27 cellular contexts compared by ENCODE assay signal in the genomic region with DNA sequence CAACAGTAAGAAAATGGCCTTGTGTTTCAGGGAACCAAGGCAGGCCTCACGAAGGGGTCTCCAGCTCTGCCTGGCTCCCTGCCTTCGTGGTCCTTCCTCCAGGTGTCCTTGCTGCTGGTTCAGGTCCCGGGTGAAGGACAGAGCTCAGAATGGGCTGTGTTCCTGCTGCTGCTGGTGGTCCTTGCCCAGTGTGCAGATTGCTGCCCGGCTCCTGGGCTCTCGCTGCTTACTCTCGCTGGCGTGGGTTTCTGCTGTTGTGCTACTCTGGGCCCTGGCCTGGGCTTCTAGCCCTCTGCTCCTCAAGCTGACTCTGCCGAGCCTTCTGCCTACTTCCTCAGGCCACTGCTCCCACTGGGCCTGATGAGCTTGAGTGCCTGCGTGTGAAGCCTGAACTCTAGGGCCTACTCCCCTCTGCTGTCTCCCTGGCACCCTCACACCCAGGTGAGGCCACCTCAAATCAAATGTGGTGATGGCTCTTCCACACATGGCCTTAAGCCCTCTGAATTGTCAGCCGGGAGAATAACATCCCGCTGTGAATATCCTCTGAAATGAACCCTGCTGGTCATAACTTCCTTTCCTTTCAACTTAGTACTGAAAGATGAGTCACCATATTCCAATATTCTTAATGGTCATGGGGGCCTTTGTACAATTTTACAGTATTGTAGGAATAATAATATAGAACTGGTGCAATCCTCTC.
DNase-seq lines count a peak whose midpoint lies in the region; ATAC-seq and TF ChIP-seq lines count a peak whose summit lies in the region.
"Had no signal": no experiment of that assay in that cellular context is flagged by ENCODE, and none has a peak within 500 bp of the region (broad histone marks: within the 10 kb centered on the region; RNA-seq: fewer than 3 reads in every experiment).

No MANE protein-coding gene starts in this region.

- H3K79me2 ChIP-seq in mesendoderm (ENCODE audit: control insufficient read depth, insufficient read depth, low read length): no peaks in the 10 kb centered on the region

- TF ChIP-seq CTCF in ovary (IDR thresholded peaks at IDR 0.05): no peak

- no peaks in the 10 kb centered on the region for H3K4me1 ChIP-seq in mesendoderm (ENCODE audit: control insufficient read depth, low read depth, low read length)
- peaks cover 3% of the 10 kb centered on the region for H3K4me1 ChIP-seq in ovary (ENCODE audit: insufficient read depth)
- H3K4me1 ChIP-seq: A549, pancreas, transverse colon had no signal

- no peaks in the 10 kb centered on the region for H3K27me3 ChIP-seq in mesendoderm (ENCODE audit: insufficient read depth, low read length, poor library complexity)
- no peaks in the 10 kb centered on the region for H3K27me3 ChIP-seq in ovary
- H3K27me3 ChIP-seq: cardiac muscle cell, pancreas, spleen, transverse colon had no signal

- H3K36me3 ChIP-seq in mesendoderm (ENCODE audit: control insufficient read depth, insufficient read depth, low read length): no peaks in the 10 kb centered on the region
- no peaks in the 10 kb centered on the region for H3K36me3 ChIP-seq in ovary
- H3K36me3 ChIP-seq: cardiac muscle cell, left ventricle myocardium inferior, pancreas, transverse colon had no signal

- no peak overlapping the region for H3K18ac ChIP-seq in mesendoderm (ENCODE audit: low read length)

- H2AK5ac ChIP-seq in mesendoderm (ENCODE audit: low read length): no peak overlapping the region

- H3K4me2 ChIP-seq in mesendoderm (ENCODE audit: low read length): no peak overlapping the region
- H3K4me2 ChIP-seq: A549 had no signal

- intact Hi-C loops in ovary (cut with DNase I): no loop called here

- H3K9me3 ChIP-seq in ovary: no peaks in the 10 kb centered on the region
- H3K9me3 ChIP-seq: A549, left ventricle myocardium inferior, pancreas, spleen, transverse colon had no signal

- TF ChIP-seq EP300 in ovary (IDR thresholded peaks at IDR 0.05): no peak

- H3K4me3 ChIP-seq in mesendoderm (ENCODE audit: low read length) (no peak overlapping the region), ovary (no peak overlapping the region)
- H3K4me3 ChIP-seq: A549, cardiac muscle cell, left ventricle myocardium inferior, pancreas, spleen, transverse colon had no signal

- ATAC-seq in GM21447 (IDR thresholded peaks at IDR 0.05; ENCODE audit: unreplicated experiment): no peak
- ATAC-seq: A549; naive thymus-derived CD4-positive, alpha-beta T cell; pancreas; T-cell had no signal

- no peak for TF ChIP-seq POLR2A in ovary (IDR thresholded peaks at IDR 0.05)

- H3K9ac ChIP-seq in mesendoderm (ENCODE audit: low read length): no peak overlapping the region

- no peak overlapping the region for H3K27ac ChIP-seq in mesendoderm (ENCODE audit: low read depth, low read length)
- H3K27ac ChIP-seq in ovary: no peak overlapping the region
- H3K27ac ChIP-seq: A549, cardiac muscle cell, left ventricle myocardium inferior, pancreas, spleen, transverse colon had no signal

- no peak overlapping the region for H3K4ac ChIP-seq in mesendoderm (ENCODE audit: low read depth, low read length)

- DNase-seq in Daoy (ENCODE audit: low read depth) (peak; percentile 26), NCI-H146 (lab: John Stamatoyannopoulos, UW) (peak; percentile 72), dermis blood vessel endothelial cell (peak; percentile 85), mesendoderm (no peak), ovary (no peak), T-helper 9 cell (no peak), A172 (ENCODE audit: low spot score) (no peak)
- DNase-seq: activated CD4-positive, alpha-beta T cell treated with anti-CD3 and anti-CD28 coated beads, Interleukin-2, amount 50 U/mL, for 48 hours; activated CD4-positive, CD25-positive, alpha-beta regulatory T cell; activated naive CD4-positive, alpha-beta T cell treated with anti-CD3 and anti-CD28 coated beads, Interleukin-2, amount 10 ng/mL, durations not matched to agents 7 days and 5 days; amniotic stem cell; CD8-positive, alpha-beta memory T cell; cortex of kidney; left ventricle myocardium inferior; midbrain; naive thymus-derived CD4-positive, alpha-beta T cell; NCI-H1092; NCI-H1930; NCI-H748 treated with DMSO at 0.1 percent for 48 hours; pancreas; right cardiac atrium; spleen; T-cell; transverse colon had no signal

- no CpG with 5 or more reads among the region's 11 CpGs for WGBS in mesendoderm (ENCODE audit: extremely low coverage, insufficient coverage, low lambda C conversion rate)
- 86 to 88% (median 88%) methylated on average over 9 to 11 of the region's 11 CpGs for WGBS in ovary, 3 donors

- no peaks in the 10 kb centered on the region for H3K79me1 ChIP-seq in mesendoderm (ENCODE audit: low read length)

- H2BK15ac ChIP-seq in mesendoderm (replicated peaks; ENCODE audit: low read depth): no peak overlapping the region

- H3K56ac ChIP-seq in mesendoderm (ENCODE audit: low read length): peak overlapping the region; percentile 35

- no peak overlapping the region for H3K23ac ChIP-seq in mesendoderm (ENCODE audit: low read length)

- H2BK5ac ChIP-seq in mesendoderm (ENCODE audit: low read length): no peak overlapping the region

- H4K5ac ChIP-seq in mesendoderm (ENCODE audit: low read length): no peak overlapping the region

- no peak overlapping the region for H2BK120ac ChIP-seq in mesendoderm (ENCODE audit: low read depth, low read length)

- H4K8ac ChIP-seq in mesendoderm (ENCODE audit: low read depth, low read length): no peak overlapping the region

Comparison
In these comparisons a context has a peak if more than half of its experiments do, and no peak if none do; other contexts are left out.
1. DNase-seq: peak in Daoy (single experiment), NCI-H146 (single experiment) and dermis blood vessel endothelial cell (single experiment); none in mesendoderm (single experiment), ovary (0 of 5), T-helper 9 cell (single experiment) and A172 (single experiment).